In genomic region chr7:143305423-143306070, GRCh38 we compare ENCODE assay signal across 8 cellular contexts. TPM values are rescaled to one million over a fixed set of nuclear protein-coding genes. Genes with fewer than 3 reads are reported as not detected.
DNase-seq lines count a peak whose midpoint lies in the region; ATAC-seq, FAIRE-seq and TF ChIP-seq lines count a peak whose summit lies in the region.

No MANE protein-coding gene starts in this region.

- no peak for FAIRE-seq in bronchial epithelial cell (lab: Jason Lieb, UNC)

- TF ChIP-seq CTCF in bronchial epithelial cell (IDR thresholded peaks at IDR 0.05; ENCODE audit: insufficient read depth, low read length, severe bottlenecking), result peak; percentile 91

- no peaks in the 10 kb centered on the region for H3K27me3 ChIP-seq in bronchial epithelial cell (ENCODE audit: control insufficient read depth, insufficient read depth, low read length)

- ATAC-seq in left lobe of liver (peak; percentile 99), HG03469 (IDR thresholded peaks at IDR 0.05; ENCODE audit: unreplicated experiment) (no peak)

- DNase-seq in Daoy (ENCODE audit: low read depth) (peak; percentile 68), LoVo (ENCODE audit: low spot score) (peak; percentile 49), bronchial epithelial cell (ENCODE audit: low read depth) (peak; percentile 52), left lobe of liver (ENCODE audit: low spot score) (peak; percentile 86), dedifferentiated amniotic fluid mesenchymal stem cell (ENCODE audit: extremely low spot score) (no peak)
- DNase-seq in activated CD4-positive, alpha-beta T cell treated with anti-CD3 and anti-CD28 coated beads for 1 hour, result peak; percentile 50
- peak; percentile 36 to 65 (median 51) for DNase-seq in stimulated activated CD4-positive, alpha-beta T cell treated with anti-CD3 and anti-CD28 coated beads, TNF-alpha, amount 100 ng/mL, for 48 hours (ENCODE audit: low read depth in 3 of 3)

- H3K4me3 ChIP-seq in bronchial epithelial cell (ENCODE audit: low read depth, low read length), result no peak overlapping the region

- peaks cover 21% of the 10 kb centered on the region for H3K36me3 ChIP-seq in bronchial epithelial cell (ENCODE audit: control insufficient read depth, insufficient read depth, low read length)

RNA-seq across cellular contexts. Expression of gene CLCN1, which starts 10.4 kb away (rescaled TPM):
- 0.23 TPM in 1 of 2 replicates, not detected in the other for total RNA-seq in Daoy (2014; rRNA removed; shearing (Covaris generic))
- total RNA-seq in bronchial epithelial cell, result under 0.01 and 0.13 TPM in 2 replicates
- total RNA-seq in left lobe of liver, result not detected

RNA-seq across cellular contexts. Expression of gene CASP2, which starts 17.4 kb away (rescaled TPM):
- 16.0 and 21.4 TPM in 2 replicates for total RNA-seq in Daoy (2014; rRNA removed; shearing (Covaris generic))
- total RNA-seq in bronchial epithelial cell, result 6.8 and 9.6 TPM in 2 replicates
- 8.4 TPM for total RNA-seq in left lobe of liver

RNA-seq across cellular contexts. Expression of gene TMEM139, which starts 20.8 kb away (rescaled TPM):
- total RNA-seq in Daoy (2014; rRNA removed; shearing (Covaris generic)), result not detected in 2 replicates
- total RNA-seq in bronchial epithelial cell (1.0 and 3.7 TPM in 2 replicates), left lobe of liver (22.0 TPM)

RNA-seq across cellular contexts. Expression of gene GSTK1, which starts 42.3 kb away (rescaled TPM):
- 90.7 and 95.8 TPM in 2 replicates for total RNA-seq in Daoy (2014; rRNA removed; shearing (Covaris generic))
- 60.6 and 69.9 TPM in 2 replicates for total RNA-seq in bronchial epithelial cell
- 261 TPM for total RNA-seq in left lobe of liver

RNA-seq across cellular contexts. Expression of gene FAM131B, which starts 57.0 kb away (rescaled TPM):
- total RNA-seq in Daoy (2014; rRNA removed; shearing (Covaris generic)), result 2.2 and 4.0 TPM in 2 replicates
- total RNA-seq in bronchial epithelial cell (0.26 and 0.53 TPM in 2 replicates), left lobe of liver (0.38 TPM)
